9 cellular contexts compared by ENCODE assay signal in the genomic region with DNA sequence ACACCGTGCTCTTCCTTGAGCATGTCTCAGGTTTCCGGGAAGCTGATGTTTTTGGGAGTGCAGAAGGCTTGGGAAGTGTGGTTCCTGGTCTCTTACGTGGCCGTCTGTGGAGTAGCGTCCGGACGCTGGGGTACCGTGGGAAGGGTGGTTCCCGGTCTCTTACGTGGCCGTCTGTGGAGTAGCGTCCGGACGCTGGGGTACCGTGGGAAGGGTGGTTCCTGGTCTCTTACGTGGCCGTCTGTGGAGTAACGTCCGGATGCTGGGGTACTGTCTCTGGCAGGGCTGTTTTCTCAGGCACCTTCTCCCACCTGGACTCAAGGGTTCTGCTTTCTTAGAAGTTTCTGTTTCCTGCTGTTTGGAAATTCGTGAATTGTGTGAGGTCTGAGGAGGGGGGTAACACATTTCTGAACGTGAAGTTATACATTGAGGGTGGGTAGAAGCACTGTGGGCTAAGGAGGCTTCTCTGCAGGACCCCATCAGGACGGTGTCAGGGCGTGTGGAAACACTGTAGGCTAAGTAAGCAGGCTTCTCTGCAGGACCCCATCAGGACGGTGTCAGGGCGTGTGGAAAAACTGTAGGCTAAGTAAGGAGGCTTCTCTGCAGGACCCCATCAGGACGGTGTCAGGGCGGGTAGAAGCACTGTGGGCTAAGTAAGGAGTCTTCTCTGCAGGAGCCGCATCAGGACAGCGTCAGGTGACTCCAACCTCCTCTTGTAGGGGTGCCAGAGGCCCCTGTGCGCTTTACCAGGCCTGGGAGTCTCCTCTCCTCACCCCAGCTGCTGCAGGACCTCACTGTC. TPM values are rescaled to one million over a fixed set of nuclear protein-coding genes. Genes with fewer than 3 reads are reported as not detected.
DNase-seq lines count a peak whose midpoint lies in the region; ATAC-seq and TF ChIP-seq lines count a peak whose summit lies in the region.
"Had no signal": no experiment of that assay in that cellular context is flagged by ENCODE, and none has a peak within 500 bp of the region (broad histone marks: within the 10 kb centered on the region; RNA-seq: fewer than 3 reads in every experiment).

No MANE protein-coding gene starts in this region.

- no peaks in the 10 kb centered on the region for H3K9me3 ChIP-seq in body of pancreas
- no peaks in the 10 kb centered on the region for H3K9me3 ChIP-seq in muscle layer of duodenum (ENCODE audit: control insufficient read depth in 1 of 2, low read length in 2 of 2)
- H3K9me3 ChIP-seq in thyroid gland: no peaks in the 10 kb centered on the region

- WGBS in body of pancreas, 2 donors: 72 to 75% methylated on average over 24 to 30 of the region's 30 CpGs
- 78 to 87% methylated on average over 27 to 30 of the region's 30 CpGs for WGBS in thyroid gland, 2 donors

- H3K27ac ChIP-seq in body of pancreas (peak overlapping the region in 3 of 4 donors; percentile 64 to 81 (median 75)), muscle layer of duodenum (ENCODE audit: low read length) (peak overlapping the region; percentile 89), thyroid gland (peak overlapping the region; percentile 86 to 88 (median 86))

- POLR2A ChIA-PET in activated CD4-positive, alpha-beta T cell treated with anti-CD3 and anti-CD28 coated beads, Interleukin-2, amount 10 ng/mL, durations not matched to agents 7 days and 5 days (lab: Charles Lee): interaction anchor here (1.2 kb wide), 1 partner anchor 9 kb away, joined by 4 read pairs; no protein-coding TSS in a partner anchor

- peaks cover 4% of the 10 kb centered on the region for H3K36me3 Mint-ChIP-seq in activated CD4-positive, alpha-beta T cell treated with anti-CD3 and anti-CD28 coated beads, Interleukin-2, amount 10 ng/mL, durations not matched to agents 7 days and 5 days (ENCODE audit: low read depth)

- TF ChIP-seq CTCF in body of pancreas (IDR thresholded peaks at IDR 0.05): no peak
- no peak for TF ChIP-seq CTCF in thyroid gland (IDR thresholded peaks at IDR 0.05)
- TF ChIP-seq CTCF in GM13977 (IDR thresholded peaks at IDR 0.05; ENCODE audit: extremely low read depth, insufficient read depth, missing control alignments): no peak

- no peaks in the 10 kb centered on the region for H3K36me3 ChIP-seq in body of pancreas (replicated peaks in 1 of 2; ENCODE audit: insufficient read depth in 1 of 2, low read depth in 2 of 2)
- no peaks in the 10 kb centered on the region for H3K36me3 ChIP-seq in muscle layer of duodenum (ENCODE audit: control insufficient read depth in 1 of 2, insufficient read depth in 2 of 2, low read length in 2 of 2)
- no peaks in the 10 kb centered on the region for H3K36me3 ChIP-seq in thyroid gland

- peaks cover 17% of the 10 kb centered on the region for H3K4me1 ChIP-seq in body of pancreas
- H3K4me1 ChIP-seq in muscle layer of duodenum (ENCODE audit: control insufficient read depth in 1 of 2, insufficient read depth in 2 of 2, low read length in 2 of 2): peaks cover 19 to 21% of the 10 kb centered on the region in 2 donors
- peaks cover 27 to 45% of the 10 kb centered on the region in 2 donors for H3K4me1 ChIP-seq in thyroid gland

- peak; percentile 3 for ATAC-seq in body of pancreas
- no peak for ATAC-seq in GM19395 (IDR thresholded peaks at IDR 0.05; ENCODE audit: unreplicated experiment)
- ATAC-seq in GM21447 (IDR thresholded peaks at IDR 0.05; ENCODE audit: unreplicated experiment): no peak

- TF ChIP-seq POLR2A in body of pancreas (IDR thresholded peaks at IDR 0.05) (no peak), thyroid gland (IDR thresholded peaks at IDR 0.05) (no peak)

- peak overlapping the region; percentile 96 for H3K27ac Mint-ChIP-seq in activated CD4-positive, alpha-beta T cell treated with anti-CD3 and anti-CD28 coated beads, Interleukin-2, amount 10 ng/mL, durations not matched to agents 7 days and 5 days

- H3K4me3 Mint-ChIP-seq in activated CD4-positive, alpha-beta T cell treated with anti-CD3 and anti-CD28 coated beads, Interleukin-2, amount 10 ng/mL, durations not matched to agents 7 days and 5 days: peak overlapping the region; percentile 58

- no peaks in the 10 kb centered on the region for H3K9me3 Mint-ChIP-seq in activated CD4-positive, alpha-beta T cell treated with anti-CD3 and anti-CD28 coated beads, Interleukin-2, amount 10 ng/mL, durations not matched to agents 7 days and 5 days

- H3K4me1 Mint-ChIP-seq in activated CD4-positive, alpha-beta T cell treated with anti-CD3 and anti-CD28 coated beads, Interleukin-2, amount 10 ng/mL, durations not matched to agents 7 days and 5 days: peaks cover 69% of the 10 kb centered on the region

- H3K4me3 ChIP-seq in body of pancreas (no peak overlapping the region), muscle layer of duodenum (ENCODE audit: low read depth in 1 of 2, low read length in 2 of 2) (peak overlapping the region in 1 of 2 donors; percentile 23), thyroid gland (replicated peaks in 1 of 3) (no peak overlapping the region)

- no peaks in the 10 kb centered on the region for H3K27me3 Mint-ChIP-seq in activated CD4-positive, alpha-beta T cell treated with anti-CD3 and anti-CD28 coated beads, Interleukin-2, amount 10 ng/mL, durations not matched to agents 7 days and 5 days

- H3K27me3 ChIP-seq in body of pancreas (no peaks in the 10 kb centered on the region), muscle layer of duodenum (ENCODE audit: low read depth, low read length) (no peaks in the 10 kb centered on the region), thyroid gland (no peaks in the 10 kb centered on the region)

- DNase-seq in activated CD4-positive, alpha-beta T cell treated with anti-CD3 and anti-CD28 coated beads, Interleukin-2, amount 10 ng/mL, durations not matched to agents 7 days and 5 days: no peak
- no peak for DNase-seq in activated CD4-positive, alpha-beta T cell treated with anti-CD3 and anti-CD28 coated beads, Interleukin-2, amount 50 U/mL, for 4 hours
- no peak for DNase-seq in body of pancreas
- DNase-seq in thyroid gland: no peak
- no peak for DNase-seq in GM13977 (ENCODE audit: low spot score)
- DNase-seq: activated CD4-positive, CD25-positive, alpha-beta regulatory T cell had no signal

- intact Hi-C loops in body of pancreas (cut with DNase I) (no loop called here), thyroid gland (cut with DNase I) (no loop called here)

- in situ Hi-C loops in GM13977 (cut with MboI; ENCODE audit: low pct_unique_long_range_greater_than_20kb, low sequenced_read_pairs, unreplicated experiment): no loop called here

- CTCF ChIA-PET in activated CD4-positive, alpha-beta T cell treated with anti-CD3 and anti-CD28 coated beads, Interleukin-2, amount 10 ng/mL, durations not matched to agents 7 days and 5 days (lab: Charles Lee): interaction anchor here (1.3 to 3.0 kb wide), 3 partner anchors 14 to 29 kb away, joined by 4 to 8 read pairs (median 6); no protein-coding TSS in a partner anchor

RNA-seq across cellular contexts. Expression of gene IFITM3, which starts 5.3 kb away (rescaled TPM):
- total RNA-seq in activated CD4-positive, alpha-beta T cell treated with anti-CD3 and anti-CD28 coated beads, Interleukin-2, amount 10 ng/mL, durations not matched to agents 7 days and 5 days: 100 to 1,000 TPM; 213 to 271 TPM
- 10 to 100 TPM; 51.4 to 59.7 TPM for total RNA-seq in body of pancreas
- total RNA-seq in thyroid gland: 100 to 1,000 TPM; 140 to 300 (median 178) TPM

RNA-seq across cellular contexts. Expression of gene IFITM1, which starts 12.2 kb away (rescaled TPM):
- total RNA-seq in activated CD4-positive, alpha-beta T cell treated with anti-CD3 and anti-CD28 coated beads, Interleukin-2, amount 10 ng/mL, durations not matched to agents 7 days and 5 days: 1,000 to 10,000 TPM; 1,306 to 1,465 TPM
- 10 to 100 TPM; 31.0 to 39.7 TPM for total RNA-seq in body of pancreas
- 100 to 1,000 TPM in 3 of 4 donors, 10 to 100 TPM in 1; 94.3 to 163 (median 103) TPM for total RNA-seq in thyroid gland

RNA-seq across cellular contexts. Expression of gene IFITM2, which starts 18.4 kb away (rescaled TPM):
- 1,000 to 10,000 TPM; 1,561 to 1,733 TPM for total RNA-seq in activated CD4-positive, alpha-beta T cell treated with anti-CD3 and anti-CD28 coated beads, Interleukin-2, amount 10 ng/mL, durations not matched to agents 7 days and 5 days
- total RNA-seq in body of pancreas (10 to 100 TPM; 31.0 to 90.3 TPM), thyroid gland (100 to 1,000 TPM in 1 of 4 donors, 10 to 100 TPM in 3; 83.2 to 318 (median 92.9) TPM)

RNA-seq across cellular contexts. Expression of gene IFITM5, which starts 26.7 kb away (rescaled TPM):
- not detected for total RNA-seq in activated CD4-positive, alpha-beta T cell treated with anti-CD3 and anti-CD28 coated beads, Interleukin-2, amount 10 ng/mL, durations not matched to agents 7 days and 5 days
- total RNA-seq in body of pancreas (not detected), thyroid gland (not detected)

RNA-seq across cellular contexts. Expression of gene PGGHG, which starts 37.1 kb away (rescaled TPM):
- 100 to 1,000 TPM; 325 to 377 TPM for total RNA-seq in activated CD4-positive, alpha-beta T cell treated with anti-CD3 and anti-CD28 coated beads, Interleukin-2, amount 10 ng/mL, durations not matched to agents 7 days and 5 days
- total RNA-seq in body of pancreas (100 to 1,000 TPM; 248 to 484 TPM), thyroid gland (10 to 100 TPM; 21.8 to 43.3 (median 32.7) TPM)

Comparison
In these comparisons a context has a peak if more than half of its experiments do, and no peak if none do; other contexts are left out.
1. RNA of gene IFITM1, which starts 12.2 kb away (total RNA-seq): 1,306 to 1,465 TPM in activated CD4-positive, alpha-beta T cell treated with anti-CD3 and anti-CD28 coated beads, Interleukin-2, amount 10 ng/mL, durations not matched to agents 7 days and 5 days; 94.3 to 163 TPM in thyroid gland and 31.0 to 39.7 TPM in body of pancreas; every median in the first group is over 4 times any median in the second.
2. RNA of gene IFITM2, which starts 18.4 kb away (total RNA-seq): 1,561 to 1,733 TPM in activated CD4-positive, alpha-beta T cell treated with anti-CD3 and anti-CD28 coated beads, Interleukin-2, amount 10 ng/mL, durations not matched to agents 7 days and 5 days; 83.2 to 318 TPM in thyroid gland and 31.0 to 90.3 TPM in body of pancreas; every median in the first group is over 4 times any median in the second.
3. Peak in every context shown above with its lines, with median percentiles within 50 percentile points of each other: H3K27ac ChIP-seq.